Comparison of ENCODE assay signal across 1 cellular context in the genomic region with DNA sequence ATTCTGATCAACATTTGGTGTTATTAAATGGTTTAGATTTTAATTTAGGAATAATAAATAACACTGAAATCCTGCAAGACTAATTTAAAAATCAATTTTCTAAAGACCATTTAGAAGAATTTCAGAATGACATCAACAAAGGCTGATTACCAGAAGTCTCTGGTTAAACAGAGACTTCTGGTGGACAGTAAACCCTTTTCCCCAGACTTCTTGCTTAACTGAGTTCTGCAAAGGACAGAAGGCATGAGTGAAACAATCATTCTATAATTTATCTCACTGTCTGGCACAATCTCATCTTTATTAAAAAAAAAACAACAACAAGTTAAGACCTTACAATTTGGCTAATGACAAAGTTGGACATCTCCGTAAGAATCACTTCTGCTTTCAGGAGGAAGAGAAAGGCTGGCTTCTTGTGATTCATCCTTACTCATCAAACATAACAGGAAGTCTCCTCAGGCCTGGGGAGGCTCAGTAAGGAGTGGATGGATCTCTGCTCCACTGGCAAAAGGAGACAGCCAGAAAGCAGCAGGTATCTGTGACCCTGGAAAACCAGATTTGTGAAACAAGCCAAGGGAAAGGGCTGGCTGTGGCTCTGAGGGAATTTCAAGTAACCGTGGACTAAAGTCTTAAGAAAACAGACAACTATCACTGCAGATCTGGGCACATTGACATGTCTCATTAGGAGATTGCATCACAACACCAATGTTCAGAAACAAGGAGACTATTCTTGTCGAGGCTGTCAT.
TF ChIP-seq lines count a peak whose summit lies in the region.

No MANE protein-coding gene starts in this region.

TF ChIP-seq in IMR-90, 13 proteins besides CTCF, POLR2A, EP300 and RAD21:
- TF ChIP-seq SMC3 (IDR thresholded peaks at IDR 0.05; ENCODE audit: low read depth, low read length) (no peak), BHLHE40 (IDR thresholded peaks at IDR 0.05; ENCODE audit: low read depth, low read length) (no peak), MAFK (IDR thresholded peaks at IDR 0.05; ENCODE audit: low read depth, low read length) (no peak), NFE2L2 (IDR thresholded peaks at IDR 0.05; ENCODE audit: low read depth, low read length) (no peak; the same call in 1 of the 2 replicates), CEBPB (IDR thresholded peaks at IDR 0.05; ENCODE audit: low read depth, low read length) (peak; percentile 97), FOS (IDR thresholded peaks at IDR 0.05; ENCODE audit: low read depth, low read length) (peak; percentile 82), MXI1 (IDR thresholded peaks at IDR 0.05; ENCODE audit: borderline replicate concordance, low read depth, low read length) (no peak)
- TF ChIP-seq, protein P1, sequence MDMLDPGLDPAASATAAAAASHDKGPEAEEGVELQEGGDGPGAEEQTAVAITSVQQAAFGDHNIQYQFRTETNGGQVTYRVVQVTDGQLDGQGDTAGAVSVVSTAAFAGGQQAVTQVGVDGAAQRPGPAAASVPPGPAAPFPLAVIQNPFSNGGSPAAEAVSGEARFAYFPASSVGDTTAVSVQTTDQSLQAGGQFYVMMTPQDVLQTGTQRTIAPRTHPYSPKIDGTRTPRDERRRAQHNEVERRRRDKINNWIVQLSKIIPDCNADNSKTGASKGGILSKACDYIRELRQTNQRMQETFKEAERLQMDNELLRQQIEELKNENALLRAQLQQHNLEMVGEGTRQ (IDR thresholded peaks at IDR 0.05; ENCODE audit: low read depth, low read length), result no peak
- TF ChIP-seq, protein P2, sequence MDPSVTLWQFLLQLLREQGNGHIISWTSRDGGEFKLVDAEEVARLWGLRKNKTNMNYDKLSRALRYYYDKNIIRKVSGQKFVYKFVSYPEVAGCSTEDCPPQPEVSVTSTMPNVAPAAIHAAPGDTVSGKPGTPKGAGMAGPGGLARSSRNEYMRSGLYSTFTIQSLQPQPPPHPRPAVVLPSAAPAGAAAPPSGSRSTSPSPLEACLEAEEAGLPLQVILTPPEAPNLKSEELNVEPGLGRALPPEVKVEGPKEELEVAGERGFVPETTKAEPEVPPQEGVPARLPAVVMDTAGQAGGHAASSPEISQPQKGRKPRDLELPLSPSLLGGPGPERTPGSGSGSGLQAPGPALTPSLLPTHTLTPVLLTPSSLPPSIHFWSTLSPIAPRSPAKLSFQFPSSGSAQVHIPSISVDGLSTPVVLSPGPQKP (IDR thresholded peaks at IDR 0.05; ENCODE audit: borderline replicate concordance, low read depth, low read length), result no peak
